ENCODE assay signal across 8 cellular contexts in the genomic region with DNA sequence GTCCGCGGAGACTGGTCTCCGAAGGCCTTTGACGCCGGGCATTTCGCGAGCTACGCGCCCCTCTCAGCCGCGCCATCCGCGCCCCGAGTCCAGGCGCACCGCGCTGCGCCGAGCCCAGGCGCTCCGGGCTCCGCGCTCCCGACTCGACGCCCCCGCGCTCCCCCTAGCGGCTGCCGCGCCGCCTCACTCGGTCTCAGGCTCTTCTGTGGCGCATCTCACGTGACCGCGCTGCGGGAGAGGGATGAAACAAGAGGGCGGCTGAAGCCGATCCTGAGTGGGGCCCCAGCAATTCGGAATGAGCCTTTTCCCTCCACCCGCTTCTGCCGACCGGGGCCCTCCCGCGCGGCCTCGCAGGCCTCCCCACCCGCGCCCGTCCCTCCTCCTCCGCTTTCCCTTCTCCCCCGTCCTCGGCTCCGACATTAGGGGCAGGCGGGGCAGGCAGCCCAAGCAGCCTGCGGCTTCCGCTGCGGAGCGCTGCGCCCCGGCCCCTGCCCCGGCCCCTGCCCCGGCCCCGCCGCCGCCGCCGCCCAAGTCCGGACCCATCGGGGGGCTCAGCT. TPM values are rescaled to one million over a fixed set of nuclear protein-coding genes. Genes with fewer than 3 reads are reported as not detected.
DNase-seq lines count a peak whose midpoint lies in the region; ATAC-seq and TF ChIP-seq lines count a peak whose summit lies in the region.

No MANE protein-coding gene starts in this region.

- H2AFZ ChIP-seq in KMS-11 (ENCODE audit: low read depth) = peak overlapping the region; percentile 98
- H2AFZ ChIP-seq in neuron (ENCODE audit: low read depth, low read length) = peak overlapping the region; percentile 97

- H3K36me3 ChIP-seq in KMS-11 (ENCODE audit: insufficient read depth) = no peaks in the 10 kb centered on the region
- H3K36me3 ChIP-seq in neuron (ENCODE audit: insufficient read depth, low read length) = peaks cover 7% of the 10 kb centered on the region
- peaks cover 0 to 5% (median 3%) of the 10 kb centered on the region in 5 donors for H3K36me3 ChIP-seq in subcutaneous abdominal adipose tissue (ENCODE audit: control insufficient read depth in 5 of 5, insufficient read depth in 5 of 5, low read length in 5 of 5)

- peaks cover 18% of the 10 kb centered on the region for H3K79me2 ChIP-seq in KMS-11 (ENCODE audit: insufficient read depth, low read depth)

- peaks cover 2% of the 10 kb centered on the region; the same call in 1 of the 2 replicates for H3K27me3 ChIP-seq in KMS-11 (ENCODE audit: insufficient read depth, low read depth)
- peaks cover 32% of the 10 kb centered on the region for H3K27me3 ChIP-seq in neuron (ENCODE audit: insufficient read depth, low read length)
- peaks cover 0 to 3% (median 2%) of the 10 kb centered on the region in 5 donors for H3K27me3 ChIP-seq in subcutaneous abdominal adipose tissue (ENCODE audit: control insufficient read depth in 5 of 5, insufficient read depth in 4 of 5, low read length in 5 of 5)

- no peaks in the 10 kb centered on the region for H4K20me1 ChIP-seq in KMS-11 (ENCODE audit: insufficient read depth)

- peak overlapping the region; percentile 45 for H3K9ac ChIP-seq in KMS-11
- H3K9ac ChIP-seq in subcutaneous abdominal adipose tissue (ENCODE audit: low read length in 5 of 5) = peak overlapping the region in 1 of 5 donors; percentile 62

- H3K27ac ChIP-seq in KMS-11 (peak overlapping the region; percentile 64), subcutaneous abdominal adipose tissue (ENCODE audit: low read depth, low read length) (no peak overlapping the region)

- H3K4me1 ChIP-seq in KMS-11 (ENCODE audit: low read depth, poor library complexity, severe bottlenecking) (peaks cover 29% of the 10 kb centered on the region), neuron (ENCODE audit: insufficient read depth, low read length) (peaks cover 20% of the 10 kb centered on the region), subcutaneous abdominal adipose tissue (ENCODE audit: control insufficient read depth in 5 of 5, insufficient read depth in 5 of 5, low read length in 5 of 5) (peaks cover 0 to 26% (median 25%) of the 10 kb centered on the region in 5 donors)

- peak; percentile 85 for ATAC-seq in GM21786 (IDR thresholded peaks at IDR 0.05; ENCODE audit: unreplicated experiment)

- peak overlapping the region; percentile 91 for H3K4me2 ChIP-seq in KMS-11

- DNase-seq in EL (peak; percentile 89), RPMI7951 (ENCODE audit: low read depth) (peak; percentile 81), foreskin fibroblast (peak; percentile 83 to 96)
- peak; percentile 88 for DNase-seq in activated effector memory CD4-positive, alpha-beta T cell treated with Interleukin-2 at 50 U/mL for 16 hours

- H3K4me3 ChIP-seq in KMS-11 (IDR thresholded peaks at IDR 0.05; ENCODE audit: insufficient read depth, low read depth, low read length) (no peak overlapping the region), foreskin fibroblast (ENCODE audit: low read depth in 1 of 2, low read length in 2 of 2) (peak overlapping the region; percentile 69 to 87), neuron (ENCODE audit: low read length) (peak overlapping the region; percentile 79), subcutaneous abdominal adipose tissue (ENCODE audit: low read depth in 1 of 5, low read length in 5 of 5) (peak overlapping the region in 4 of 5 donors; percentile 64 to 81 (median 78))

- H3K9me3 ChIP-seq in neuron (ENCODE audit: low read length) = no peaks in the 10 kb centered on the region
- no peaks in the 10 kb centered on the region for H3K9me3 ChIP-seq in subcutaneous abdominal adipose tissue (ENCODE audit: control insufficient read depth in 5 of 5, low read length in 5 of 5)

- TF ChIP-seq CTCF in KMS-11 (conservative IDR thresholded peaks at IDR 0.05; ENCODE audit: low read depth, low read length) = peak; percentile 75
- TF ChIP-seq CTCF in foreskin fibroblast (IDR thresholded peaks at IDR 0.05; ENCODE audit: low read depth, low read length) = peak; percentile 69

RNA-seq across cellular contexts. Expression of a gene that starts 42.5 kb away (rescaled TPM):
- 75.6 and 92.5 TPM in 2 replicates for total RNA-seq in RPMI7951 (2014; rRNA removed; shearing (Covaris generic))
